ENCODE assay signal across 1 cellular context in the genomic region with DNA sequence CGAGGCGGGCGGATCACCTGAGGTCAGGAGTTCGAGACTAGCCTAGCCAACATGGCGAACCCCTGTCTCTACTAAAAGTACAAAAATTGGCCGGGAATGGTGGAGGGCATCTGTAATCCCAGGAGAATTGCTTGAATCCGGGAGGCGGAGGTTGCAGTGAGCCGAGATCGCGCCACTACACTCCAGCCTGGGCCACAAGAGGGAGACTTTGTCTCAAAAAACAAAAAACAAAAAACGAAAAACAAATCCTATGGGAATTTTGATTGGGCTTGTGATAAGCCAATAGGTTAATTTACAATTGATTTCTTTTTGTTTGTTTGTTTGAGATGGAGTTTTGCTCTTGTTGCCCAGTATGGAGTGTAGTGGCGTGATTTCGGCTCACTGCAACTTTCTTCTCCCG.
TF ChIP-seq lines count a peak whose summit lies in the region.

No MANE protein-coding gene starts in this region.

TF ChIP-seq in WTC11, 78 proteins besides CTCF, POLR2A, EP300 and RAD21 (continued from another document):
- TF ChIP-seq, protein P1, sequence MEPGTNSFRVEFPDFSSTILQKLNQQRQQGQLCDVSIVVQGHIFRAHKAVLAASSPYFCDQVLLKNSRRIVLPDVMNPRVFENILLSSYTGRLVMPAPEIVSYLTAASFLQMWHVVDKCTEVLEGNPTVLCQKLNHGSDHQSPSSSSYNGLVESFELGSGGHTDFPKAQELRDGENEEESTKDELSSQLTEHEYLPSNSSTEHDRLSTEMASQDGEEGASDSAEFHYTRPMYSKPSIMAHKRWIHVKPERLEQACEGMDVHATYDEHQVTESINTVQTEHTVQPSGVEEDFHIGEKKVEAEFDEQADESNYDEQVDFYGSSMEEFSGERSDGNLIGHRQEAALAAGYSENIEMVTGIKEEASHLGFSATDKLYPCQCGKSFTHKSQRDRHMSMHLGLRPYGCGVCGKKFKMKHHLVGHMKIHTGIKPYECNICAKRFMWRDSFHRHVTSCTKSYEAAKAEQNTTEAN (CRISPR knock-in tag; IDR thresholded peaks at IDR 0.05): no peak
- no peak for TF ChIP-seq NR1H2 (CRISPR knock-in tag; IDR thresholded peaks at IDR 0.05)
- no peak for TF ChIP-seq CBFB (CRISPR knock-in tag; IDR thresholded peaks at IDR 0.05; ENCODE audit: low read depth)
